In genomic region chrX:69128573-69128972, GRCh38 we compare ENCODE assay signal across 12 cellular contexts. TPM values are rescaled to one million over a fixed set of nuclear protein-coding genes. Genes with fewer than 3 reads are reported as not detected.
A peak's percentile ranks its signal among the peaks of the same experiment; 100 is the strongest.
DNase-seq lines count a peak whose midpoint lies in the region; ATAC-seq and TF ChIP-seq lines count a peak whose summit lies in the region.
"Had no signal": no experiment of that assay in that cellular context is flagged by ENCODE, and none has a peak within 500 bp of the region (broad histone marks: within the 10 kb centered on the region; RNA-seq: fewer than 3 reads in every experiment).

No MANE protein-coding gene starts in this region.

- no peak for ATAC-seq in GM18505 (IDR thresholded peaks at IDR 0.05; ENCODE audit: unreplicated experiment)
- no peak for ATAC-seq in HG02642 (IDR thresholded peaks at IDR 0.05; ENCODE audit: poor library complexity, unreplicated experiment)
- ATAC-seq: stimulated activated naive CD8-positive, alpha-beta T cell treated with anti-CD3 and anti-CD28 coated beads, Interleukin-15, Interleukin-2, amounts not matched to agents 100 U/mL and 50 U/mL, for 24 hours had no signal

- peak overlapping the region; percentile 45 for H3K4me3 ChIP-seq in osteoblast (ENCODE audit: insufficient read depth, low read length)

- H3K9me3 ChIP-seq in osteoblast (ENCODE audit: low read depth, low read length): no peaks in the 10 kb centered on the region

- CTCF ChIA-PET in RWPE1 (lab: Yijun Ruan, JAX): no interaction called here

- H4K20me1 ChIP-seq in osteoblast (ENCODE audit: insufficient read depth, low read length): no peaks in the 10 kb centered on the region

- H3K36me3 Mint-ChIP-seq in glutamatergic neuron (ENCODE audit: unreplicated experiment) (no peaks in the 10 kb centered on the region), immature natural killer cell (no peaks in the 10 kb centered on the region)

- peak; percentile 58 for DNase-seq in DMS53 (lab: John Stamatoyannopoulos, UW)
- DNase-seq in RWPE1 (ENCODE audit: low spot score): no peak
- DNase-seq in glutamatergic neuron: peak; percentile 56
- peak; percentile 88 for DNase-seq in osteoblast (ENCODE audit: insufficient read length, low spot score, missing footprints)
- no peak for DNase-seq in NCI-H82 treated with DMSO at 0.1 percent for 48 hours (lab: John Stamatoyannopoulos, UW; ENCODE audit: unreplicated experiment)
- no peak for DNase-seq in immature natural killer cell
- DNase-seq: activated CD4-positive, alpha-beta T cell treated with anti-CD3 and anti-CD28 coated beads, Interleukin-2, amount 50 U/mL, for 48 hours; midbrain; stimulated activated naive CD8-positive, alpha-beta T cell treated with anti-CD3 and anti-CD28 coated beads, Interleukin-15, Interleukin-2, amounts not matched to agents 100 U/mL and 50 U/mL, for 24 hours had no signal

- POLR2A ChIA-PET in RWPE1 (lab: Yijun Ruan, JAX; ENCODE audit: low non-redundant PET): no interaction called here

- H3K4me3 Mint-ChIP-seq in glutamatergic neuron (ENCODE audit: unreplicated experiment): peak overlapping the region; percentile 69
- H3K4me3 Mint-ChIP-seq in immature natural killer cell: no peak overlapping the region

- H3K4me1 Mint-ChIP-seq in glutamatergic neuron (ENCODE audit: low read depth, unreplicated experiment) (peaks cover 12% of the 10 kb centered on the region), immature natural killer cell (no peaks in the 10 kb centered on the region)

- H3K27me3 ChIP-seq in osteoblast (ENCODE audit: insufficient read depth, low read length): peaks cover 31% of the 10 kb centered on the region

- H2AFZ ChIP-seq in osteoblast (ENCODE audit: low read length): peak overlapping the region; percentile 72

- TF ChIP-seq CTCF in RWPE1 (conservative IDR thresholded peaks at IDR 0.05; ENCODE audit: low read depth) (no peak), glutamatergic neuron (IDR thresholded peaks at IDR 0.05; ENCODE audit: partially characterized antibody, unreplicated experiment) (no peak), osteoblast (IDR thresholded peaks at IDR 0.05; ENCODE audit: extremely low read depth, low read depth, low read length) (no peak)

- H3K9me3 Mint-ChIP-seq in glutamatergic neuron (ENCODE audit: unreplicated experiment) (peaks cover 2% of the 10 kb centered on the region), immature natural killer cell (peaks cover 0 to 2% (median 0%) of the 10 kb centered on the region in 6 donors)

- no peaks in the 10 kb centered on the region for H3K79me2 ChIP-seq in osteoblast (ENCODE audit: insufficient read depth, low read length)

- TF ChIP-seq POLR2A in GM18505 (IDR thresholded peaks at IDR 0.05; ENCODE audit: borderline replicate concordance, extremely low read depth, insufficient read depth, insufficient read length): no peak

- H3K4me1 ChIP-seq in osteoblast (ENCODE audit: insufficient read depth, low read length): peaks cover 6% of the 10 kb centered on the region

- H3K27ac ChIP-seq in RWPE1 (peak overlapping the region; percentile 44; the same call in 1 of the 2 replicates), osteoblast (ENCODE audit: low read depth, low read length) (no peak overlapping the region)
- H3K27ac ChIP-seq: C4-2B had no signal

- H3K36me3 ChIP-seq in osteoblast (ENCODE audit: insufficient read depth, low read length): no peaks in the 10 kb centered on the region

- peaks cover 4% of the 10 kb centered on the region for H3K27me3 Mint-ChIP-seq in glutamatergic neuron (ENCODE audit: unreplicated experiment)
- H3K27me3 Mint-ChIP-seq in immature natural killer cell (ENCODE audit: low read depth in 3 of 3): peaks cover 4 to 15% (median 10%) of the 10 kb centered on the region in 3 donors

- H3K4me2 ChIP-seq in osteoblast (ENCODE audit: insufficient read depth, low read length): peak overlapping the region; percentile 55

- H3K27ac Mint-ChIP-seq in glutamatergic neuron (ENCODE audit: unreplicated experiment): no peak overlapping the region
- H3K27ac Mint-ChIP-seq in immature natural killer cell: no peak overlapping the region

RNA-seq across cellular contexts. Expression of gene PJA1, which starts 36.7 kb away (rescaled TPM):
- 54.9 TPM for total RNA-seq in glutamatergic neuron (ENCODE audit: unreplicated experiment)
- 19.4 and 21.0 TPM in 2 replicates for total RNA-seq in osteoblast
- polyA plus RNA-seq in immature natural killer cell: 10 to 100 TPM; 28.9 to 42.2 (median 36.4) TPM

Comparison
In these comparisons a context has a peak if more than half of its experiments do, and no peak if none do; other contexts are left out.
1. DNase-seq: peak in DMS53 (single experiment), glutamatergic neuron (single experiment) and osteoblast (single experiment); none in RWPE1 (single experiment), NCI-H82 treated with DMSO at 0.1 percent for 48 hours (single experiment) and immature natural killer cell (0 of 3).